8 cellular contexts compared by ENCODE assay signal in the genomic region with DNA sequence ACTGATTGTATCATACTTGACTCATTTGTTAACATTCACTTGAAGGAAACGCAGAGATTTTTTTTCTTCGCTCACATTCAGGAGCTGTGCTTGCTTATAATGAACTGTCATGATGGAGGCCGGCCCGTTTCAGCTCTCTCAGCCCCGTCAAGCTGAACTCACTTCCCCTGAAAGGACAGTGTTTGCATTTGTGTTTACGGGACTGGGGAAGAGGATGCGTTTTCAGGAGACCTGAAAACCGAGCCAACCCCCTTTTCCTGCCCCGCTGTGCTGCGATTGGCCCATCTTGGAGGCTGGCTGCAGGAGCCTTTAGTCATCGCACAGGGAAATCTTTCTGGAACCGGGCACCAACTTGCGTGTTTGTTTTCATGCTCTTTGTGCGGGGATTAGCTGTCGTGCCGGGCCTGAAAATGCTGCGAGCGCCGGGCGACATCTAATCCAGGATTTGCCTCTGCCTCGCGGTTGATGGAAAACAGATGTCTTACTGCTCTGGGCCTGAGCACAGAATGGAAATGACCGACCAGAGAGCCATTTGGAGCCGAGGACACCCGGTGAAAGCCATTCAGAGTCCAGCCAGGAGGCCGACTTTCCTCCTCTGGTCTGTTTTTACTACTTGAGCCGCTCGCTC. TPM values are rescaled to one million over a fixed set of nuclear protein-coding genes. Genes with fewer than 3 reads are reported as not detected.
DNase-seq lines count a peak whose midpoint lies in the region; ATAC-seq and TF ChIP-seq lines count a peak whose summit lies in the region.

No MANE protein-coding gene starts in this region.

- peak overlapping the region; percentile 75 for H2BK15ac ChIP-seq in mesenchymal stem cell (ENCODE audit: low read depth, poor library complexity, severe bottlenecking)

- peak overlapping the region; percentile 91 for H3K9ac ChIP-seq in mesenchymal stem cell (ENCODE audit: low read length)
- peak overlapping the region; percentile 66 to 86 (median 83) for H3K9ac ChIP-seq in subcutaneous abdominal adipose tissue (ENCODE audit: low read length in 5 of 5)

- peak; percentile 26 for ATAC-seq in GM21619 (IDR thresholded peaks at IDR 0.05; ENCODE audit: unreplicated experiment)
- ATAC-seq in HG02973 (IDR thresholded peaks at IDR 0.05; ENCODE audit: unreplicated experiment), result no peak

- peak overlapping the region; percentile 84 for H3K27ac ChIP-seq in mesenchymal stem cell (ENCODE audit: low read length, poor library complexity, severe bottlenecking)
- peak overlapping the region; percentile 88 for H3K27ac ChIP-seq in subcutaneous abdominal adipose tissue (ENCODE audit: low read depth, low read length)

- peaks cover 43% of the 10 kb centered on the region for H3K4me1 Mint-ChIP-seq in activated CD4-positive, alpha-beta memory T cell treated with anti-CD3 and anti-CD28 coated beads for 36 hours (ENCODE audit: low read depth)

- H2BK5ac ChIP-seq in mesenchymal stem cell (ENCODE audit: low read depth, low read length, poor library complexity, severe bottlenecking), result no peak overlapping the region

- peak overlapping the region; percentile 93 for H4K91ac ChIP-seq in mesenchymal stem cell (ENCODE audit: low read length)

- WGBS in mesenchymal stem cell, result under 1% methylated on average over 28 of the region's 28 CpGs

- peaks cover 0 to 3% of the 10 kb centered on the region in 2 experiments for H3K27me3 ChIP-seq in mesenchymal stem cell (ENCODE audit: control insufficient read depth in 1 of 2, insufficient read depth in 1 of 2, low read length in 2 of 2)
- H3K27me3 ChIP-seq in subcutaneous abdominal adipose tissue (ENCODE audit: control insufficient read depth in 5 of 5, insufficient read depth in 4 of 5, low read length in 5 of 5), result no peaks in the 10 kb centered on the region

- peak overlapping the region; percentile 60 for H2AFZ ChIP-seq in mesenchymal stem cell (ENCODE audit: low read depth, low read length)

- intact Hi-C loops in activated CD4-positive, alpha-beta memory T cell treated with anti-CD3 and anti-CD28 coated beads for 36 hours (cut with micrococcal nuclease), result loop anchor here (1.0 to 2.0 kb wide), 4 partner anchors 15 to 63 kb away; no protein-coding TSS in a partner anchor

- H3K14ac ChIP-seq in mesenchymal stem cell (ENCODE audit: low read length in 2 of 2), result peak overlapping the region in 1 of 2 experiments; percentile 9

- peak overlapping the region; percentile 58 for H3K4me3 ChIP-seq in epithelial cell of esophagus (ENCODE audit: low read length)
- peak overlapping the region; percentile 77 to 87 for H3K4me3 ChIP-seq in mesenchymal stem cell (ENCODE audit: insufficient read depth in 1 of 2, low read depth in 1 of 2, low read length in 2 of 2)
- H3K4me3 ChIP-seq in subcutaneous abdominal adipose tissue (ENCODE audit: low read depth in 1 of 5, low read length in 5 of 5), result peak overlapping the region; percentile 77 to 90 (median 81)

- peak overlapping the region; percentile 88 to 100 for H3K18ac ChIP-seq in mesenchymal stem cell (ENCODE audit: low read depth in 1 of 2, low read length in 2 of 2)

- H3K4me1 ChIP-seq in mesenchymal stem cell (ENCODE audit: control insufficient read depth, insufficient read depth, low read depth, low read length) (peaks cover 7% of the 10 kb centered on the region), subcutaneous abdominal adipose tissue (ENCODE audit: control insufficient read depth in 5 of 5, insufficient read depth in 5 of 5, low read length in 5 of 5) (peaks cover 4 to 26% (median 24%) of the 10 kb centered on the region in 5 donors)

- no peaks in the 10 kb centered on the region for H3K27me3 Mint-ChIP-seq in activated CD4-positive, alpha-beta memory T cell treated with anti-CD3 and anti-CD28 coated beads for 36 hours

- peak overlapping the region; percentile 36 for H3K27ac Mint-ChIP-seq in activated CD4-positive, alpha-beta memory T cell treated with anti-CD3 and anti-CD28 coated beads for 36 hours

- no peak overlapping the region for H2AK5ac ChIP-seq in mesenchymal stem cell (ENCODE audit: low read length, severe bottlenecking)

- peak overlapping the region; percentile 93 for H3K4me2 ChIP-seq in mesenchymal stem cell (ENCODE audit: low read length, poor library complexity, severe bottlenecking)

- no peaks in the 10 kb centered on the region for H3K9me3 ChIP-seq in mesenchymal stem cell (ENCODE audit: control insufficient read depth, low read length)
- peaks cover 0 to 3% (median 0%) of the 10 kb centered on the region in 5 donors for H3K9me3 ChIP-seq in subcutaneous abdominal adipose tissue (ENCODE audit: control insufficient read depth in 5 of 5, low read length in 5 of 5)

- DNase-seq in Daoy (ENCODE audit: low read depth) (peak; percentile 71), LHCN-M2 (ENCODE audit: low read depth) (peak; percentile 61), epithelial cell of esophagus (ENCODE audit: low read depth) (peak; percentile 85), mesenchymal stem cell (peak; percentile 96)
- peak; percentile 56 for DNase-seq in activated CD4-positive, alpha-beta memory T cell treated with anti-CD3 and anti-CD28 coated beads for 36 hours

- H3K4me3 Mint-ChIP-seq in activated CD4-positive, alpha-beta memory T cell treated with anti-CD3 and anti-CD28 coated beads for 36 hours, result peak overlapping the region; percentile 79

- H2BK120ac ChIP-seq in mesenchymal stem cell (ENCODE audit: low read depth, low read length), result peak overlapping the region; percentile 77

- peak overlapping the region in 1 of 2 experiments; percentile 97 for H3K23ac ChIP-seq in mesenchymal stem cell (ENCODE audit: low read length in 2 of 2)

- CTCF ChIA-PET in activated CD4-positive, alpha-beta memory T cell treated with anti-CD3 and anti-CD28 coated beads for 36 hours (lab: Charles Lee), result interaction anchor here (0.6 kb wide), 1 partner anchor 16 kb away, joined by 3 read pairs; no protein-coding TSS in a partner anchor

- peak overlapping the region; percentile 98 for H4K8ac ChIP-seq in mesenchymal stem cell (ENCODE audit: low read length)

- TF ChIP-seq CTCF in epithelial cell of esophagus (IDR thresholded peaks at IDR 0.05; ENCODE audit: insufficient read depth, low read depth, low read length, missing control alignments), result no peak

- H2BK12ac ChIP-seq in mesenchymal stem cell (ENCODE audit: low read length in 2 of 2), result peak overlapping the region; percentile 25 to 95

- H3K36me3 Mint-ChIP-seq in activated CD4-positive, alpha-beta memory T cell treated with anti-CD3 and anti-CD28 coated beads for 36 hours, result peaks cover 2% of the 10 kb centered on the region

- peak overlapping the region; percentile 73 to 96 for H3K4ac ChIP-seq in mesenchymal stem cell (ENCODE audit: low read depth in 1 of 2, low read length in 2 of 2)

- H3K36me3 ChIP-seq in mesenchymal stem cell (ENCODE audit: control insufficient read depth in 1 of 2, insufficient read depth in 2 of 2, low read depth in 1 of 2, low read length in 2 of 2) (no peaks in the 10 kb centered on the region), subcutaneous abdominal adipose tissue (ENCODE audit: control insufficient read depth in 5 of 5, insufficient read depth in 5 of 5, low read length in 5 of 5) (peaks cover 0 to 3% (median 0%) of the 10 kb centered on the region in 5 donors)

- peaks cover 19% of the 10 kb centered on the region for H3K79me1 ChIP-seq in mesenchymal stem cell (replicated peaks; ENCODE audit: low read length, poor library complexity, severe bottlenecking)

- H3K9me3 Mint-ChIP-seq in activated CD4-positive, alpha-beta memory T cell treated with anti-CD3 and anti-CD28 coated beads for 36 hours, result peaks cover 7% of the 10 kb centered on the region

- POLR2A ChIA-PET in activated CD4-positive, alpha-beta memory T cell treated with anti-CD3 and anti-CD28 coated beads for 36 hours (lab: Charles Lee), result no interaction called here

RNA-seq across cellular contexts. Expression of a gene that starts 18.0 kb away (rescaled TPM):
- 6.7 and 9.9 TPM in 2 replicates for total RNA-seq in Daoy (2014; rRNA removed; shearing (Covaris generic))
- total RNA-seq in LHCN-M2 (2014; rRNA removed), result 11.0 and 11.5 TPM in 2 replicates
- 2.4 TPM for polyA plus RNA-seq in LHCN-M2 (2012)
- 1 to 10 TPM; 1.7 to 2.9 TPM for total RNA-seq in activated CD4-positive, alpha-beta memory T cell treated with anti-CD3 and anti-CD28 coated beads for 36 hours
- polyA plus RNA-seq in mesenchymal stem cell (2013, experiment 1 of 2), result 18.0 TPM
- 18.0 TPM for polyA plus RNA-seq in mesenchymal stem cell (2013, experiment 2 of 2)
